Comparison of ENCODE assay signal across 19 cellular contexts in the genomic region with DNA sequence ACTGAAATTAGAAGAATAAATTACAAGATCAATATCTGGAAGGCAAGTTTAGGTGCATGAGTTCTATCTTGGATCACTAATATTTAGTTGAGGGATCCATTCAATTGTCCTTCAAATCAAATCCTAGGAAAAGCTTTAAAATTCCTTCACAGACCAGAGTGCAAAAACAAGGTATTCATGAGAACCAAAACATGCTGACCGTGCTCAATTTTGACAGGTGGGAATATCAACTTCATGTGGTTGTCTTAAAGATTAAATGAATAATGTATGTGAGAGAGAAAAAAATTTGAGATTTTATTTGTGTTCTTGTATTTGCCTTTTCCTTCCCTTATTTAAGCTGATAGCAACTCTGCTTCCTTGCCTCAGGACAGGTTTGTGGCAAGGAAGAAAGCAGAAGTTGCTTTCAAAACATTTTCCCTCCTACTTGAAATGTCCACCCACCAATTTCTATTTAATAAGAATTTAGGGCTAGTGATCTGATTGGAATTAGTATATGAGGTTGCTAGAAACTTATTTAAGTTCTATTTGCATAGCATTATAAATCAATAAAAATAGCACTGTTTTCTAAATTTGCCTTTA.
"Had no signal": no experiment of that assay in that cellular context is flagged by ENCODE, and none has a peak within 500 bp of the region (broad histone marks: within the 10 kb centered on the region; RNA-seq: fewer than 3 reads in every experiment).

No MANE protein-coding gene starts in this region.

- ATAC-seq: activated T-cell treated with anti-CD3 and anti-CD28 coated beads, Interleukin-2, amount 50 U/mL, for 72 hours; heart right ventricle; left colon; natural killer cell treated with Interleukin-12 subunit alpha and Interleukin-12 subunit beta and Interleukin-15 and Interleukin-18, amount 100 ng/mL, for 72 hours had no signal

- H3K4me1 ChIP-seq: prostate gland had no signal

- H3K4me3 ChIP-seq: heart right ventricle, ovary, prostate gland, spleen, thoracic aorta had no signal

- H3K27ac ChIP-seq: heart right ventricle, ovary, prostate gland, spleen, thoracic aorta had no signal

- H3K27me3 ChIP-seq: heart right ventricle, ovary, spleen had no signal

- H3K9me3 ChIP-seq: heart right ventricle, ovary, prostate gland, spleen, thoracic aorta had no signal

- DNase-seq: activated CD4-positive, alpha-beta memory T cell treated with anti-CD3 and anti-CD28 coated beads, Interleukin-2, amount 10 ng/mL, durations not matched to agents 7 days and 5 days; activated CD4-positive, alpha-beta T cell treated with anti-CD3 and anti-CD28 coated beads for 48 hours; activated effector memory CD4-positive, alpha-beta T cell treated with Interleukin-2 at 50 U/mL for 16 hours; activated naive CD4-positive, alpha-beta T cell treated with anti-CD3 and anti-CD28 coated beads for 36 hours; activated T-cell treated with anti-CD3 and anti-CD28 coated beads, Interleukin-2, amount 50 U/mL, for 72 hours; amygdala; effector CD4-positive, alpha-beta T cell; foreskin fibroblast; heart right ventricle; left colon; ovary; spleen; stimulated activated CD4-positive, alpha-beta T cell treated with anti-CD3 and anti-CD28 coated beads, Interleukin-4, amount 100 ng/mL, for 1 hour; stimulated activated naive CD4-positive, alpha-beta T cell had no signal

- H3K36me3 ChIP-seq: ovary, prostate gland, spleen, thoracic aorta had no signal

- FAIRE-seq: endometrium, keratinocyte had no signal
